Comparison of ENCODE assay signal across 12 cellular contexts in the genomic region with DNA sequence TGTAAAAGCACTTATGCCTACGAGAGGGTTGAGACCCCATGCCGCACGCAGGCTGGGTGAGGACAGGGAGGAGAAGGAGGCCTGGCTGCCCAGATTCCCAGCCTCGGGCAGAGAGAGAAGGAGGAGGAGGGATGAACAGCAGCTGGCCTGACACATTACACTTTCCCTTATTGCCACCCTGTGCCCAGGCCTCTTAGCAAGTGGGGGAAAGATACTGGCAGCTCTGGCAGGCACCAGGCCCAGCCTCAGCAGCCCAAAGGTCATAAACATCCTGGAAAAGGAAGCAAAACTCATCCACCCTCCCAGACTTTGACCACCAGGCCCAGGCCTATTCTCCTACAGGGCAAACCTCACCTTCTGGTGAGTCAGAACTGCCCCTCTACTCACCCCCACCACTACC. TPM values are rescaled to one million over a fixed set of nuclear protein-coding genes. Genes with fewer than 3 reads are reported as not detected.
DNase-seq lines count a peak whose midpoint lies in the region; ATAC-seq and TF ChIP-seq lines count a peak whose summit lies in the region.
"Had no signal": no experiment of that assay in that cellular context is flagged by ENCODE, and none has a peak within 500 bp of the region (broad histone marks: within the 10 kb centered on the region; RNA-seq: fewer than 3 reads in every experiment).

No MANE protein-coding gene starts in this region.

- no peak overlapping the region for H3K9ac ChIP-seq in rectal smooth muscle tissue (ENCODE audit: low read length)

- H3K27me3 ChIP-seq in right cardiac atrium (ENCODE audit: control insufficient read depth, insufficient read depth) (no peaks in the 10 kb centered on the region), rectal smooth muscle tissue (ENCODE audit: control insufficient read depth, insufficient read depth, low read length) (no peaks in the 10 kb centered on the region)
- H3K27me3 ChIP-seq: adrenal gland had no signal

- no peak overlapping the region for H3K4me3 ChIP-seq in right cardiac atrium (ENCODE audit: low read length)
- H3K4me3 ChIP-seq in rectal smooth muscle tissue (ENCODE audit: low read length): no peak overlapping the region
- H3K4me3 ChIP-seq: adrenal gland had no signal

- intact Hi-C loops in right cardiac atrium (cut with DNase I): no loop called here

- POLR2A ChIA-PET in WTC11 (lab: Charles Lee): interaction anchor here (0.6 kb wide), 1 partner anchor 14 kb away, joined by 11 read pairs; no protein-coding TSS in a partner anchor

- ATAC-seq in WTC11: no peak
- peak; percentile 31 to 59 for ATAC-seq in right cardiac atrium
- no peak for ATAC-seq in HG03521 (IDR thresholded peaks at IDR 0.05; ENCODE audit: unreplicated experiment)

- no peak overlapping the region for H3K4me3 Mint-ChIP-seq in WTC11

- peaks cover 12% of the 10 kb centered on the region for H3K36me3 Mint-ChIP-seq in WTC11

- H3K27ac ChIP-seq in right cardiac atrium (ENCODE audit: low read length) (peak overlapping the region; percentile 85), rectal smooth muscle tissue (ENCODE audit: low read depth, low read length) (peak overlapping the region; percentile 35)

- WGBS in right cardiac atrium: 63% methylated on average over 4 of the region's 4 CpGs

- no peaks in the 10 kb centered on the region for H3K36me3 ChIP-seq in rectal smooth muscle tissue (ENCODE audit: control insufficient read depth, insufficient read depth, low read length)
- H3K36me3 ChIP-seq: adrenal gland had no signal

- peak overlapping the region; percentile 48; the same call in 1 of the 2 replicates for H3K27ac Mint-ChIP-seq in WTC11

- DNase-seq in ELR (ENCODE audit: low read depth) (peak; percentile 16), WTC11 (ENCODE audit: low spot score) (no peak), right cardiac atrium (peak in 2 of 3 donors; percentile 45 to 75), NCI-H82 treated with DMSO at 0.1 percent for 48 hours (lab: John Stamatoyannopoulos, UW; ENCODE audit: unreplicated experiment) (no peak), AML-193 (lab: John Stamatoyannopoulos, UW) (no peak)
- DNase-seq in activated CD4-positive, alpha-beta T cell treated with anti-CD3 and anti-CD28 coated beads, Interleukin-2, amount 50 U/mL, for 1 hour: no peak
- DNase-seq: COR-L47, mesendoderm, NCI-H82 had no signal

- no peaks in the 10 kb centered on the region for H3K9me3 ChIP-seq in right cardiac atrium (ENCODE audit: control insufficient read depth, low read length)
- H3K9me3 ChIP-seq: adrenal gland had no signal

- CTCF ChIA-PET in WTC11 (lab: Charles Lee): interaction anchor here (2.3 kb wide), 1 partner anchor 130 kb away, joined by 7 read pairs; no protein-coding TSS in a partner anchor

- peaks cover 63% of the 10 kb centered on the region for H3K4me1 Mint-ChIP-seq in WTC11

- peaks cover 8% of the 10 kb centered on the region for H3K4me1 ChIP-seq in right cardiac atrium (ENCODE audit: control insufficient read depth, insufficient read depth, low read length)
- H3K4me1 ChIP-seq in rectal smooth muscle tissue (ENCODE audit: control insufficient read depth, insufficient read depth, low read length): peaks cover 3% of the 10 kb centered on the region

- H3K9me3 Mint-ChIP-seq in WTC11: no peaks in the 10 kb centered on the region

- peaks cover 33% of the 10 kb centered on the region for H3K27me3 Mint-ChIP-seq in WTC11 (ENCODE audit: low read depth)

- TF ChIP-seq CTCF in WTC11 (IDR thresholded peaks at IDR 0.05): no peak

TF ChIP-seq in WTC11, 78 proteins besides CTCF, POLR2A, EP300 and RAD21:
- TF ChIP-seq, protein P1, sequence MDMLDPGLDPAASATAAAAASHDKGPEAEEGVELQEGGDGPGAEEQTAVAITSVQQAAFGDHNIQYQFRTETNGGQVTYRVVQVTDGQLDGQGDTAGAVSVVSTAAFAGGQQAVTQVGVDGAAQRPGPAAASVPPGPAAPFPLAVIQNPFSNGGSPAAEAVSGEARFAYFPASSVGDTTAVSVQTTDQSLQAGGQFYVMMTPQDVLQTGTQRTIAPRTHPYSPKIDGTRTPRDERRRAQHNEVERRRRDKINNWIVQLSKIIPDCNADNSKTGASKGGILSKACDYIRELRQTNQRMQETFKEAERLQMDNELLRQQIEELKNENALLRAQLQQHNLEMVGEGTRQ (CRISPR knock-in tag; IDR thresholded peaks at IDR 0.05): no peak
- TF ChIP-seq, protein P2, sequence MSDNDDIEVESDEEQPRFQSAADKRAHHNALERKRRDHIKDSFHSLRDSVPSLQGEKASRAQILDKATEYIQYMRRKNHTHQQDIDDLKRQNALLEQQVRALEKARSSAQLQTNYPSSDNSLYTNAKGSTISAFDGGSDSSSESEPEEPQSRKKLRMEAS (CRISPR knock-in tag; IDR thresholded peaks at IDR 0.05): no peak
- TF ChIP-seq, protein P3, sequence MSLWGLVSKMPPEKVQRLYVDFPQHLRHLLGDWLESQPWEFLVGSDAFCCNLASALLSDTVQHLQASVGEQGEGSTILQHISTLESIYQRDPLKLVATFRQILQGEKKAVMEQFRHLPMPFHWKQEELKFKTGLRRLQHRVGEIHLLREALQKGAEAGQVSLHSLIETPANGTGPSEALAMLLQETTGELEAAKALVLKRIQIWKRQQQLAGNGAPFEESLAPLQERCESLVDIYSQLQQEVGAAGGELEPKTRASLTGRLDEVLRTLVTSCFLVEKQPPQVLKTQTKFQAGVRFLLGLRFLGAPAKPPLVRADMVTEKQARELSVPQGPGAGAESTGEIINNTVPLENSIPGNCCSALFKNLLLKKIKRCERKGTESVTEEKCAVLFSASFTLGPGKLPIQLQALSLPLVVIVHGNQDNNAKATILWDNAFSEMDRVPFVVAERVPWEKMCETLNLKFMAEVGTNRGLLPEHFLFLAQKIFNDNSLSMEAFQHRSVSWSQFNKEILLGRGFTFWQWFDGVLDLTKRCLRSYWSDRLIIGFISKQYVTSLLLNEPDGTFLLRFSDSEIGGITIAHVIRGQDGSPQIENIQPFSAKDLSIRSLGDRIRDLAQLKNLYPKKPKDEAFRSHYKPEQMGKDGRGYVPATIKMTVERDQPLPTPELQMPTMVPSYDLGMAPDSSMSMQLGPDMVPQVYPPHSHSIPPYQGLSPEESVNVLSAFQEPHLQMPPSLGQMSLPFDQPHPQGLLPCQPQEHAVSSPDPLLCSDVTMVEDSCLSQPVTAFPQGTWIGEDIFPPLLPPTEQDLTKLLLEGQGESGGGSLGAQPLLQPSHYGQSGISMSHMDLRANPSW (CRISPR knock-in tag; conservative IDR thresholded peaks at IDR 0.05; ENCODE audit: low read depth): no peak
- TF ChIP-seq EMX1 (CRISPR knock-in tag; IDR thresholded peaks at IDR 0.05): no peak

RNA-seq across cellular contexts. Expression of a gene that starts 4.7 kb away (rescaled TPM):
- total RNA-seq in WTC11 (2021): 143 to 160 TPM (median 146 TPM) in 3 replicates
- total RNA-seq in right cardiac atrium: 100 to 1,000 TPM; 110 to 142 (median 125) TPM
- polyA plus RNA-seq in right cardiac atrium: 158 TPM

RNA-seq across cellular contexts. Expression of a gene that starts 46.4 kb away (rescaled TPM):
- 0.25 to 0.66 TPM (median 0.55 TPM) in 3 replicates for total RNA-seq in WTC11 (2021)
- total RNA-seq in right cardiac atrium: under 1 TPM in 1 of 4 donors, not detected in 3; 0.31 TPM
- polyA plus RNA-seq in right cardiac atrium: 0.66 TPM
- total RNA-seq: adrenal gland had no signal

Comparison
In these comparisons a context has a peak if more than half of its experiments do, and no peak if none do; other contexts are left out.
1. DNase-seq: peak in ELR (single experiment) and right cardiac atrium (2 of 3); none in WTC11 (single experiment), NCI-H82 treated with DMSO at 0.1 percent for 48 hours (single experiment), AML-193 (0 of 2) and activated CD4-positive, alpha-beta T cell treated with anti-CD3 and anti-CD28 coated beads, Interleukin-2, amount 50 U/mL, for 1 hour (single experiment).
2. ATAC-seq: peak in right cardiac atrium (2 of 2); none in WTC11 (single experiment) and HG03521 (single experiment).